In genomic region chr16:14056970-14057369, GRCh38 we compare ENCODE assay signal across 1 cellular context.
TF ChIP-seq lines count a peak whose summit lies in the region.

No MANE protein-coding gene starts in this region.

TF ChIP-seq in HepG2, 621 proteins besides CTCF, POLR2A, EP300 and RAD21:
- TF ChIP-seq MIER2 (CRISPR knock-in tag; IDR thresholded peaks at IDR 0.05) = no peak
- no peak for TF ChIP-seq SNRNP70 (IDR thresholded peaks at IDR 0.05; ENCODE audit: low read depth, low read length)
- TF ChIP-seq NFAT5 (CRISPR knock-in tag; IDR thresholded peaks at IDR 0.05) = no peak
- TF ChIP-seq ATF7 (IDR thresholded peaks at IDR 0.05) = no peak
- TF ChIP-seq ATF7 (CRISPR knock-in tag; IDR thresholded peaks at IDR 0.05) = no peak
- TF ChIP-seq ZNF24 (IDR thresholded peaks at IDR 0.05) = no peak
- no peak for TF ChIP-seq MED13 (CRISPR knock-in tag; IDR thresholded peaks at IDR 0.05)
- no peak for TF ChIP-seq TFDP1 (CRISPR knock-in tag; IDR thresholded peaks at IDR 0.05; ENCODE audit: borderline replicate concordance)
- no peak for TF ChIP-seq ZNF883 (CRISPR knock-in tag; IDR thresholded peaks at IDR 0.05; ENCODE audit: not compliant biosample characterization)
- no peak for TF ChIP-seq ZNF780A (CRISPR knock-in tag; IDR thresholded peaks at IDR 0.05)
- TF ChIP-seq DBP (CRISPR knock-in tag; IDR thresholded peaks at IDR 0.05; ENCODE audit: not compliant biosample characterization) = no peak
- no peak for TF ChIP-seq CHD4 (IDR thresholded peaks at IDR 0.05; ENCODE audit: borderline replicate concordance, low read length)
